22 cellular contexts compared by ENCODE assay signal in the genomic region with DNA sequence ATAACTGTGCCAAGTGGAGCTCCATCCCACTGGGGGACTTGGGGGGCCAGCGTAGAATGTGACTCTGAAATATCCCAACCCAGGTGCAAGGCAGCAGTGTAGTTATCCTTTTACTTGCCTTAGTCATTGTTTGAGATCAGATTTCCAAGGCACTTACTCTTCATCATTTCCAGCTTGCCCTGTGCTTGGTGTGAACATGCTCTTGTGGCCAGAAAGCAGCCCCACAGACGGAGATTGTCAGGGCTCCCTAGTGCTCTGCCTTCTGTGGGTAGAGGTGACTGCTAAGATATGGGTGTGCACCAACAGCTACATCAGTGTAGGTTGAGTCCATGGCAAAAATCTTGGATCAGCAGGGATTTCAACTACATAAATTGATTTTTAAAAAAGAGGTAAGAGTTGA.
"Had no signal": no experiment of that assay in that cellular context is flagged by ENCODE, and none has a peak within 500 bp of the region (broad histone marks: within the 10 kb centered on the region; RNA-seq: fewer than 3 reads in every experiment).

No MANE protein-coding gene starts in this region.

- H3K27ac Mint-ChIP-seq: activated B cell treated with CpG ODN at 0.5 μM for 24 hours; activated CD8-positive, alpha-beta T cell treated with anti-CD3 and anti-CD28 coated beads for 36 hours; activated naive CD4-positive, alpha-beta T cell treated with anti-CD3 and anti-CD28 coated beads, Interleukin-2, amount 50 U/mL, for 24 hours; dendritic cell treated with granulocyte-macrophage colony-stimulating factor and Interleukin-4, amounts not matched to agents 40 ng/mL and 50 ng/mL, for 4 days; immature natural killer cell; neural progenitor cell had no signal

- H3K27me3 Mint-ChIP-seq: activated B cell treated with CpG ODN at 0.5 μM for 24 hours; activated CD8-positive, alpha-beta T cell treated with anti-CD3 and anti-CD28 coated beads for 36 hours; activated naive CD4-positive, alpha-beta T cell treated with anti-CD3 and anti-CD28 coated beads, Interleukin-2, amount 50 U/mL, for 24 hours; central memory CD8-positive, alpha-beta T cell; dendritic cell treated with granulocyte-macrophage colony-stimulating factor and Interleukin-4, amounts not matched to agents 40 ng/mL and 50 ng/mL, for 4 days had no signal

- H3K4me1 ChIP-seq: adrenal gland, body of pancreas, gastrocnemius medialis, heart left ventricle, neural progenitor cell, psoas muscle, right lobe of liver, spleen, stomach, upper lobe of right lung had no signal

- FAIRE-seq: TTC549 had no signal

- H3K9me3 ChIP-seq: adrenal gland, body of pancreas, gastrocnemius medialis, heart left ventricle, psoas muscle, right lobe of liver, spleen, stomach, thoracic aorta, upper lobe of right lung had no signal

- H3K36me3 ChIP-seq: adrenal gland, gastrocnemius medialis, heart left ventricle, neural progenitor cell, right lobe of liver, spleen, stomach, thoracic aorta, upper lobe of right lung had no signal

- H3K27me3 ChIP-seq: adrenal gland, body of pancreas, gastrocnemius medialis, heart left ventricle, neural progenitor cell, right lobe of liver, spleen, stomach, upper lobe of right lung had no signal

- DNase-seq: activated B cell treated with CpG ODN at 0.5 μM for 24 hours; activated CD4-positive, alpha-beta T cell treated with anti-CD3 and anti-CD28 coated beads for 48 hours; activated CD8-positive, alpha-beta T cell treated with anti-CD3 and anti-CD28 coated beads for 36 hours; activated effector memory CD4-positive, alpha-beta T cell treated with anti-CD3 and anti-CD28 coated beads, Interleukin-2, amount 50 U/mL, for 16 hours; activated T-cell treated with anti-CD3 and anti-CD28 coated beads, Interleukin-2, amount 50 U/mL, for 4 hours; adrenal gland; body of pancreas; effector memory CD4-positive, alpha-beta T cell; gastrocnemius medialis; heart left ventricle; immature natural killer cell; psoas muscle; right lobe of liver; spleen; stomach; upper lobe of right lung had no signal

- H2AFZ ChIP-seq: neural progenitor cell had no signal

- H3K27ac ChIP-seq: adrenal gland, body of pancreas, gastrocnemius medialis, heart left ventricle, neural progenitor cell, psoas muscle, right lobe of liver, spleen, stomach, thoracic aorta, upper lobe of right lung had no signal

- H3K4me2 ChIP-seq: neural progenitor cell had no signal

- H3K4me3 ChIP-seq: adrenal gland, body of pancreas, gastrocnemius medialis, heart left ventricle, neural progenitor cell, psoas muscle, right lobe of liver, spleen, stomach, thoracic aorta, upper lobe of right lung had no signal

- H3K4me1 Mint-ChIP-seq: activated B cell treated with CpG ODN at 0.5 μM for 24 hours; activated naive CD4-positive, alpha-beta T cell treated with anti-CD3 and anti-CD28 coated beads, Interleukin-2, amount 50 U/mL, for 24 hours; central memory CD8-positive, alpha-beta T cell; immature natural killer cell had no signal

- H3K9ac ChIP-seq: neural progenitor cell had no signal

- H3K9me3 Mint-ChIP-seq: neural progenitor cell had no signal

- H3K36me3 Mint-ChIP-seq: activated naive CD4-positive, alpha-beta T cell treated with anti-CD3 and anti-CD28 coated beads, Interleukin-2, amount 50 U/mL, for 24 hours; neural progenitor cell had no signal

- H3K4me3 Mint-ChIP-seq: activated B cell treated with CpG ODN at 0.5 μM for 24 hours; activated CD8-positive, alpha-beta T cell treated with anti-CD3 and anti-CD28 coated beads for 36 hours; activated naive CD4-positive, alpha-beta T cell treated with anti-CD3 and anti-CD28 coated beads, Interleukin-2, amount 50 U/mL, for 24 hours; activated T-cell treated with anti-CD3 and anti-CD28 coated beads, Interleukin-2, amount 50 U/mL, for 4 hours; central memory CD8-positive, alpha-beta T cell; dendritic cell treated with granulocyte-macrophage colony-stimulating factor and Interleukin-4, amounts not matched to agents 40 ng/mL and 50 ng/mL, for 4 days; immature natural killer cell; neural progenitor cell had no signal
